Comparison of ENCODE assay signal across 19 cellular contexts in the genomic region with DNA sequence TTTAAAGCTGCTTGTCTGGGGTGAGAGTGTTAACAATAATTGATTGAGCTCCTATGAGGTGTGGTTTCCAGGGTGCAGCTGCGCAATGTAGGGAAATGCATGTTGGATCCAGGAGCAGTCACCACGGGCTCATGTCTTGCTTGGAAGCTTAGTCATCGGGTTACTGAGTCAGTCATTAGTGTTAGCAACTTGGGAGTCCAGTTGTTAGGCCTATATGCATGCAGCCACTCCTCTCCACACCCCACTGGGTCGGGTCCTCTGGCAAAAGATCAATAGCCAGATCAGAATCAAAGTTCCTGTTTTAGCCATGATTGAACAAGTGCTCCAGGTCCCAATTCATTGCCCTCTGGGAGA.
DNase-seq lines count a peak whose midpoint lies in the region; ATAC-seq and TF ChIP-seq lines count a peak whose summit lies in the region.
"Had no signal": no experiment of that assay in that cellular context is flagged by ENCODE, and none has a peak within 500 bp of the region (broad histone marks: within the 10 kb centered on the region; RNA-seq: fewer than 3 reads in every experiment).

No MANE protein-coding gene starts in this region.

- TF ChIP-seq CTCF in esophagus muscularis mucosa (IDR thresholded peaks at IDR 0.05) = no peak
- no peak for TF ChIP-seq CTCF in nephron progenitor cell (IDR thresholded peaks at IDR 0.05)
- no peak for TF ChIP-seq CTCF in brain microvascular endothelial cell (IDR thresholded peaks at IDR 0.05; ENCODE audit: low read depth, low read length, missing control alignments)

- ATAC-seq in GM19463 (IDR thresholded peaks at IDR 0.05; ENCODE audit: unreplicated experiment) = no peak
- ATAC-seq in effector memory CD8-positive, alpha-beta T cell (replicated peaks) = no peak
- ATAC-seq: stimulated activated effector memory CD8-positive, alpha-beta T cell treated with anti-CD3 and anti-CD28 coated beads, Interleukin-12 subunit alpha, Interleukin-12 subunit beta, amount 100 ng/mL, for 72 hours had no signal

- intact Hi-C loops in esophagus muscularis mucosa (cut with DNase I) = no loop called here

- H3K36me3 ChIP-seq in GM23248 (ENCODE audit: low read depth) (no peaks in the 10 kb centered on the region), SJCRH30 (no peaks in the 10 kb centered on the region), esophagus muscularis mucosa (no peaks in the 10 kb centered on the region), brain microvascular endothelial cell (replicated peaks) (no peaks in the 10 kb centered on the region)
- H3K36me3 ChIP-seq: adrenal gland had no signal

- in situ Hi-C loops in GM23248 (cut with MboI) = no loop called here
- in situ Hi-C loops in brain microvascular endothelial cell (cut with HindIII; ENCODE audit: low pct_ligation_motif_present, low sequenced_read_pairs) = no loop called here

- H3K4me1 Mint-ChIP-seq in nephron progenitor cell = peaks cover 33% of the 10 kb centered on the region
- H3K4me1 Mint-ChIP-seq in effector memory CD8-positive, alpha-beta T cell (ENCODE audit: low read depth in 2 of 2) = no peaks in the 10 kb centered on the region
- H3K4me1 Mint-ChIP-seq: activated CD4-positive, alpha-beta T cell treated with anti-CD3 and anti-CD28 coated beads, Interleukin-2, amount 10 ng/mL, durations not matched to agents 7 days and 5 days; stimulated activated effector memory CD8-positive, alpha-beta T cell treated with anti-CD3 and anti-CD28 coated beads, Interleukin-12 subunit alpha, Interleukin-12 subunit beta, amount 100 ng/mL, for 72 hours had no signal

- no peak overlapping the region for H2AFZ ChIP-seq in GM23248
- H2AFZ ChIP-seq: hepatocyte had no signal

- no peaks in the 10 kb centered on the region for H4K20me1 ChIP-seq in GM23248 (ENCODE audit: insufficient read depth)

- H3K4me3 ChIP-seq in GM23248 = no peak overlapping the region
- H3K4me3 ChIP-seq in SJCRH30 = no peak overlapping the region
- H3K4me3 ChIP-seq in esophagus muscularis mucosa = no peak overlapping the region
- H3K4me3 ChIP-seq in brain microvascular endothelial cell (ENCODE audit: low read depth, low read length) = no peak overlapping the region
- H3K4me3 ChIP-seq: adrenal gland, hepatocyte, K562 had no signal

- H3K9me3 ChIP-seq in GM23248 (ENCODE audit: low read depth) (no peaks in the 10 kb centered on the region), SJCRH30 (replicated peaks) (no peaks in the 10 kb centered on the region), esophagus muscularis mucosa (no peaks in the 10 kb centered on the region)
- H3K9me3 ChIP-seq: adrenal gland had no signal

- peak; percentile 15 for DNase-seq in GM23248
- DNase-seq in SJCRH30 = peak in 1 of 2 experiments; percentile 69
- DNase-seq in esophagus muscularis mucosa (ENCODE audit: extremely low spot score) = peak; percentile 87
- no peak for DNase-seq in nephron progenitor cell
- no peak for DNase-seq in effector memory CD8-positive, alpha-beta T cell
- DNase-seq in brain microvascular endothelial cell = no peak
- DNase-seq in NOMO-1 (lab: John Stamatoyannopoulos, UW; ENCODE audit: unreplicated experiment in 2 of 2) = no peak
- DNase-seq: ACHN; activated CD4-positive, alpha-beta T cell treated with anti-CD3 and anti-CD28 coated beads, Interleukin-2, amount 10 ng/mL, durations not matched to agents 7 days and 5 days; activated effector memory CD4-positive, alpha-beta T cell treated with Interleukin-2 at 50 U/mL for 16 hours; cerebellar nuclear complex; effector CD8-positive, alpha-beta T cell; kidney glomerular epithelial cell; SW 1271 had no signal

- H3K79me2 ChIP-seq in GM23248 (ENCODE audit: insufficient read depth) = no peaks in the 10 kb centered on the region
- H3K79me2 ChIP-seq: hepatocyte had no signal

- no peak overlapping the region for H3K9ac ChIP-seq in GM23248

- H3K4me1 ChIP-seq in GM23248 (ENCODE audit: insufficient read depth) (no peaks in the 10 kb centered on the region), SJCRH30 (peaks cover 40% of the 10 kb centered on the region), esophagus muscularis mucosa (no peaks in the 10 kb centered on the region)
- H3K4me1 ChIP-seq: adrenal gland had no signal

- peaks cover 3% of the 10 kb centered on the region for H3K27me3 Mint-ChIP-seq in nephron progenitor cell (ENCODE audit: low read depth, poor library complexity)
- peaks cover 5 to 9% of the 10 kb centered on the region in 2 donors for H3K27me3 Mint-ChIP-seq in effector memory CD8-positive, alpha-beta T cell
- H3K27me3 Mint-ChIP-seq: activated CD4-positive, alpha-beta T cell treated with anti-CD3 and anti-CD28 coated beads, Interleukin-2, amount 10 ng/mL, durations not matched to agents 7 days and 5 days had no signal

- no peak overlapping the region for H3K4me2 ChIP-seq in GM23248 (ENCODE audit: unreplicated experiment)
- H3K4me2 ChIP-seq: hepatocyte had no signal

- H3K27me3 ChIP-seq in GM23248 (replicated peaks; ENCODE audit: insufficient read depth) (no peaks in the 10 kb centered on the region), SJCRH30 (no peaks in the 10 kb centered on the region), esophagus muscularis mucosa (peaks cover 0 to 13% (median 0%) of the 10 kb centered on the region in 4 donors), brain microvascular endothelial cell (replicated peaks) (no peaks in the 10 kb centered on the region)
- H3K27me3 ChIP-seq: adrenal gland, hepatocyte had no signal

- WGBS in GM23248 (ENCODE audit: low coverage in 1 of 2, low lambda C conversion rate in 2 of 2, missing lambda C conversion rate in 2 of 2), 2 experiments = 0 to 1% methylated on average over 4 of the region's 4 CpGs
- 47% methylated on average over 4 of the region's 4 CpGs for WGBS in esophagus muscularis mucosa

- no peaks in the 10 kb centered on the region for H3F3A ChIP-seq in GM23248 (ENCODE audit: insufficient read depth)

- no peak overlapping the region for H3K4me3 Mint-ChIP-seq in nephron progenitor cell
- H3K4me3 Mint-ChIP-seq in effector memory CD8-positive, alpha-beta T cell = no peak overlapping the region
- H3K4me3 Mint-ChIP-seq: activated CD4-positive, alpha-beta T cell treated with anti-CD3 and anti-CD28 coated beads, Interleukin-2, amount 10 ng/mL, durations not matched to agents 7 days and 5 days; stimulated activated effector memory CD8-positive, alpha-beta T cell treated with anti-CD3 and anti-CD28 coated beads, Interleukin-12 subunit alpha, Interleukin-12 subunit beta, amount 100 ng/mL, for 72 hours had no signal

- H3K36me3 Mint-ChIP-seq in nephron progenitor cell (ENCODE audit: low read depth) = no peaks in the 10 kb centered on the region
- no peaks in the 10 kb centered on the region for H3K36me3 Mint-ChIP-seq in effector memory CD8-positive, alpha-beta T cell (ENCODE audit: insufficient read depth)
- H3K36me3 Mint-ChIP-seq: stimulated activated effector memory CD8-positive, alpha-beta T cell treated with anti-CD3 and anti-CD28 coated beads, Interleukin-12 subunit alpha, Interleukin-12 subunit beta, amount 100 ng/mL, for 72 hours had no signal

- H3K9me2 ChIP-seq in GM23248 (ENCODE audit: insufficient read depth) = no peaks in the 10 kb centered on the region

- peak overlapping the region; percentile 25 for H3K27ac Mint-ChIP-seq in nephron progenitor cell
- H3K27ac Mint-ChIP-seq in effector memory CD8-positive, alpha-beta T cell = no peak overlapping the region
- H3K27ac Mint-ChIP-seq: activated CD4-positive, alpha-beta T cell treated with anti-CD3 and anti-CD28 coated beads, Interleukin-2, amount 10 ng/mL, durations not matched to agents 7 days and 5 days; stimulated activated effector memory CD8-positive, alpha-beta T cell treated with anti-CD3 and anti-CD28 coated beads, Interleukin-12 subunit alpha, Interleukin-12 subunit beta, amount 100 ng/mL, for 72 hours had no signal

- H3K9me3 Mint-ChIP-seq in nephron progenitor cell = peaks cover 6% of the 10 kb centered on the region
- peaks cover 4 to 8% of the 10 kb centered on the region in 2 donors for H3K9me3 Mint-ChIP-seq in effector memory CD8-positive, alpha-beta T cell
- H3K9me3 Mint-ChIP-seq: activated CD4-positive, alpha-beta T cell treated with anti-CD3 and anti-CD28 coated beads, Interleukin-2, amount 10 ng/mL, durations not matched to agents 7 days and 5 days had no signal

- no peak for TF ChIP-seq POLR2A in esophagus muscularis mucosa (IDR thresholded peaks at IDR 0.05; ENCODE audit: low read depth)

- H3K27ac ChIP-seq in GM23248 = no peak overlapping the region
- H3K27ac ChIP-seq in SJCRH30 = peak overlapping the region; percentile 54
- H3K27ac ChIP-seq in esophagus muscularis mucosa (replicated peaks in 1 of 4) = no peak overlapping the region
- no peak overlapping the region for H3K27ac ChIP-seq in brain microvascular endothelial cell
- H3K27ac ChIP-seq: adrenal gland, hepatocyte had no signal

- TF ChIP-seq EP300 in esophagus muscularis mucosa (IDR thresholded peaks at IDR 0.05) = no peak

Comparison
In these comparisons a context has a peak if more than half of its experiments do, and no peak if none do; other contexts are left out.
1. DNase-seq: peak in GM23248 (single experiment) and esophagus muscularis mucosa (single experiment); none in nephron progenitor cell (single experiment), effector memory CD8-positive, alpha-beta T cell (0 of 3), brain microvascular endothelial cell (single experiment) and NOMO-1 (0 of 2).